ENCODE assay signal across 27 cellular contexts in genomic region chr12:107107381-107107780, GRCh38.
"Had no signal": no experiment of that assay in that cellular context is flagged by ENCODE, and none has a peak within 500 bp of the region (broad histone marks: within the 10 kb centered on the region; RNA-seq: fewer than 3 reads in every experiment).

No MANE protein-coding gene starts in this region.

- H3K4me1 ChIP-seq: testis, upper lobe of left lung, uterus, vagina had no signal

- H3K36me3 ChIP-seq: stomach, suprapubic skin, thoracic aorta, thyroid gland, tibial artery, tibial nerve, transverse colon, upper lobe of left lung, upper lobe of right lung, uterus, vagina had no signal

- H3K27ac ChIP-seq: stomach, suprapubic skin, testis, thoracic aorta, thyroid gland, tibial artery, tibial nerve, transverse colon, upper lobe of left lung, upper lobe of right lung, uterus, vagina had no signal

- DNase-seq: stimulated activated CD4-positive, alpha-beta T cell treated with anti-CD3 and anti-CD28 coated beads, Interleukin-2, amount 100 ng/mL, for 48 hours; stimulated activated CD4-positive, alpha-beta T cell treated with anti-CD3 and anti-CD28 coated beads, Interleukin-4, amount 100 ng/mL, for 1 hour; stimulated activated CD4-positive, alpha-beta T cell treated with anti-CD3 and anti-CD28 coated beads, Interleukin-4, amount 100 ng/mL, for 24 hours; stimulated activated CD4-positive, alpha-beta T cell treated with anti-CD3 and anti-CD28 coated beads, Interleukin-4, amount 100 ng/mL, for 4 hours; stimulated activated CD8-positive, alpha-beta memory T cell treated with anti-CD3 and anti-CD28 coated beads, Interleukin-4, amount 100 ng/mL, for 48 hours; stimulated activated naive B cell treated with anti-CD40 and anti-IgM and Interleukin-4, amounts not matched to agents 10 μg/mL and 1 μg/mL and 100 μg/mL, for 72 hours; stimulated activated naive CD4-positive, alpha-beta T cell; stimulated activated naive CD4-positive, alpha-beta T cell treated with Interleukin-2 at 50 U/mL for 16 hours; stimulated activated naive CD8-positive, alpha-beta T cell treated with anti-CD3 and anti-CD28 coated beads, Interleukin-15, amount 100 ng/mL, for 72 hours; stimulated activated naive CD8-positive, alpha-beta T cell treated with anti-CD3 and anti-CD28 coated beads, Interleukin-15, Interleukin-2, amounts not matched to agents 100 U/mL and 50 U/mL, for 24 hours; stomach; substantia nigra; testis; thyroid gland; tibial artery; transverse colon; trophoblast cell; upper lobe of left lung; upper lobe of right lung; uterus had no signal

- FAIRE-seq: urothelium cell line had no signal

- ATAC-seq: stimulated activated effector memory CD8-positive, alpha-beta T cell treated with anti-CD3 and anti-CD28 coated beads, Interleukin-12 subunit alpha, Interleukin-12 subunit beta, amount 100 ng/mL, for 72 hours; stimulated activated memory B cell treated with anti-CD40 and anti-IgM and Interleukin-4, amounts not matched to agents 10 μg/mL and 1 μg/mL and 100 μg/mL, for 72 hours; stimulated activated naive B cell treated with anti-CD40 and anti-IgM and Interleukin-4, amounts not matched to agents 10 μg/mL and 1 μg/mL and 100 μg/mL, for 72 hours; stimulated activated naive CD8-positive, alpha-beta T cell treated with anti-CD3 and anti-CD28 coated beads, Interleukin-15, amount 100 ng/mL, for 72 hours; stimulated activated naive CD8-positive, alpha-beta T cell treated with anti-CD3 and anti-CD28 coated beads, Interleukin-15, Interleukin-2, amounts not matched to agents 100 U/mL and 50 U/mL, for 24 hours; upper lobe of right lung had no signal

- H3K9me3 ChIP-seq: stomach, suprapubic skin, testis, thoracic aorta, thyroid gland, tibial artery, tibial nerve, transverse colon, upper lobe of left lung, upper lobe of right lung, uterus, vagina had no signal

- H3K27me3 ChIP-seq: stomach, suprapubic skin, testis, thyroid gland, tibial artery, tibial nerve, transverse colon, upper lobe of left lung, upper lobe of right lung, uterus, vagina had no signal

- H3K4me3 ChIP-seq: stomach, suprapubic skin, testis, thoracic aorta, thyroid gland, tibial artery, tibial nerve, transverse colon, upper lobe of left lung, upper lobe of right lung, uterus, vagina had no signal
